In genomic region chr12:49936895-49937294, GRCh38 we compare ENCODE assay signal across 34 cellular contexts. TPM values are rescaled to one million over a fixed set of nuclear protein-coding genes. Genes with fewer than 3 reads are reported as not detected.
"Had no signal": no experiment of that assay in that cellular context is flagged by ENCODE, and none has a peak within 500 bp of the region (broad histone marks: within the 10 kb centered on the region; RNA-seq: fewer than 3 reads in every experiment).

No MANE protein-coding gene starts in this region.

- DNase-seq: activated CD4-positive, alpha-beta memory T cell treated with anti-CD3 and anti-CD28 coated beads, Interleukin-2, amount 10 ng/mL, durations not matched to agents 7 days and 5 days; activated CD4-positive, alpha-beta T cell treated with anti-CD3 and anti-CD28 coated beads, Interleukin-2, amount 10 ng/mL, durations not matched to agents 7 days and 5 days; activated CD8-positive, alpha-beta memory T cell treated with anti-CD3 and anti-CD28 coated beads, Interleukin-2, amount 50 U/mL, for 48 hours; activated gamma-delta T cell treated with Interleukin-2 at 50 U/mL for 16 hours; activated naive CD4-positive, alpha-beta T cell treated with anti-CD3 and anti-CD28 coated beads, Interleukin-2, amount 50 U/mL, for 16 hours; amniotic stem cell; dermis blood vessel endothelial cell; effector CD4-positive, alpha-beta T cell; foreskin melanocyte; heart right ventricle; left lung; lower lobe of right lung; mesendoderm; natural killer cell; retina; sigmoid colon; stimulated activated CD4-positive, alpha-beta T cell treated with anti-CD3 and anti-CD28 coated beads, Interleukin-1b, Interleukin-23, amount 100 ng/mL, for 48 hours; stimulated activated CD4-positive, alpha-beta T cell treated with anti-CD3 and anti-CD28 coated beads, Interleukin-4, amount 100 ng/mL, for 4 hours; stimulated activated CD8-positive, alpha-beta memory T cell treated with anti-CD3 and anti-CD28 coated beads, Interleukin-4, amount 100 ng/mL, for 48 hours; stomach; T1000; thyroid gland; WERI-Rb-1 had no signal

- H3K36me3 ChIP-seq: heart right ventricle, left lung, lower lobe of right lung, sigmoid colon, stomach, thyroid gland, upper lobe of left lung, vagina, WERI-Rb-1 had no signal

- H3K4me3 ChIP-seq: heart right ventricle, left lung, lower lobe of right lung, sigmoid colon, smooth muscle cell, stomach, thyroid gland, upper lobe of left lung, vagina had no signal

- ATAC-seq: activated CD4-positive, CD25-positive, alpha-beta regulatory T cell treated with anti-CD3 and anti-CD28 coated beads, Interleukin-2, amount 50 U/mL, for 24 hours; heart right ventricle; natural killer cell; stimulated activated memory B cell treated with anti-CD40 and anti-IgM and Interleukin-4, amounts not matched to agents 10 μg/mL and 1 μg/mL and 100 μg/mL, for 72 hours had no signal

- H3K27ac ChIP-seq: heart right ventricle, left lung, lower lobe of right lung, sigmoid colon, stomach, thyroid gland, upper lobe of left lung, vagina, WERI-Rb-1 had no signal

- H3K9me3 ChIP-seq: heart right ventricle, left lung, lower lobe of right lung, sigmoid colon, stomach, thyroid gland, upper lobe of left lung, vagina had no signal

- H3K27me3 ChIP-seq: heart right ventricle, left lung, sigmoid colon, stomach, thyroid gland, upper lobe of left lung, vagina had no signal

- H3K4me1 ChIP-seq: heart right ventricle, left lung, lower lobe of right lung, sigmoid colon, thyroid gland, vagina had no signal

RNA-seq across cellular contexts. Expression of gene AQP2, which starts 13.6 kb away (rescaled TPM):
- total RNA-seq: activated CD4-positive, alpha-beta memory T cell treated with anti-CD3 and anti-CD28 coated beads, Interleukin-2, amount 10 ng/mL, durations not matched to agents 7 days and 5 days; activated CD4-positive, alpha-beta T cell treated with anti-CD3 and anti-CD28 coated beads, Interleukin-2, amount 10 ng/mL, durations not matched to agents 7 days and 5 days; astrocyte; dermis blood vessel endothelial cell; epithelial cell of proximal tubule; glomerular endothelial cell; heart right ventricle; lower lobe of right lung; mononuclear cell; natural killer cell; osteoblast; sigmoid colon; vagina had no signal
- polyA plus RNA-seq: sigmoid colon, stomach had no signal

RNA-seq across cellular contexts. Expression of gene AQP5, which starts 24.8 kb away (rescaled TPM):
- total RNA-seq: activated CD4-positive, alpha-beta memory T cell treated with anti-CD3 and anti-CD28 coated beads, Interleukin-2, amount 10 ng/mL, durations not matched to agents 7 days and 5 days; activated CD4-positive, alpha-beta T cell treated with anti-CD3 and anti-CD28 coated beads, Interleukin-2, amount 10 ng/mL, durations not matched to agents 7 days and 5 days; astrocyte; epithelial cell of proximal tubule; glomerular endothelial cell; mononuclear cell; natural killer cell; osteoblast; sigmoid colon; smooth muscle cell; vagina had no signal
- polyA plus RNA-seq: smooth muscle cell had no signal

RNA-seq across cellular contexts. Expression of gene FAIM2, which starts 33.2 kb away (rescaled TPM):
- total RNA-seq: dermis blood vessel endothelial cell, epithelial cell of proximal tubule, glomerular endothelial cell, mononuclear cell, progenitor cell of endocrine pancreas had no signal

RNA-seq across cellular contexts. Expression of gene AQP6, which starts 35.9 kb away (rescaled TPM):
- total RNA-seq: activated CD4-positive, alpha-beta memory T cell treated with anti-CD3 and anti-CD28 coated beads, Interleukin-2, amount 10 ng/mL, durations not matched to agents 7 days and 5 days; activated CD4-positive, alpha-beta T cell treated with anti-CD3 and anti-CD28 coated beads, Interleukin-2, amount 10 ng/mL, durations not matched to agents 7 days and 5 days; astrocyte; dermis blood vessel endothelial cell; epithelial cell of proximal tubule; glomerular endothelial cell; heart right ventricle; mononuclear cell; natural killer cell; osteoblast; smooth muscle cell; thyroid gland; vagina had no signal
- polyA plus RNA-seq: smooth muscle cell had no signal
